22 cellular contexts compared by ENCODE assay signal in genomic region chr17:76612465-76612864, GRCh38. TPM values are rescaled to one million over a fixed set of nuclear protein-coding genes. Genes with fewer than 3 reads are reported as not detected.
DNase-seq lines count a peak whose midpoint lies in the region; ATAC-seq, FAIRE-seq and TF ChIP-seq lines count a peak whose summit lies in the region.
"Had no signal": no experiment of that assay in that cellular context is flagged by ENCODE, and none has a peak within 500 bp of the region (broad histone marks: within the 10 kb centered on the region; RNA-seq: fewer than 3 reads in every experiment).

No MANE protein-coding gene starts in this region.

- H3K4me1 Mint-ChIP-seq in astrocyte (ENCODE audit: low read depth, unreplicated experiment): peaks cover 2% of the 10 kb centered on the region
- H3K4me1 Mint-ChIP-seq in nephron progenitor cell: peaks cover 23% of the 10 kb centered on the region

- H3K9ac ChIP-seq in HCT116 (ENCODE audit: low read length) (peak overlapping the region; percentile 31; the same call in 1 of the 2 replicates), astrocyte (ENCODE audit: low read length) (no peak overlapping the region), iPS-20b (ENCODE audit: low read depth, low read length) (peak overlapping the region; percentile 7; the same call in 1 of the 2 replicates)

- H3K27me3 ChIP-seq in HCT116 (ENCODE audit: insufficient read depth, low read length): no peaks in the 10 kb centered on the region
- no peaks in the 10 kb centered on the region for H3K27me3 ChIP-seq in astrocyte (ENCODE audit: insufficient read depth, low read length)
- H3K27me3 ChIP-seq in iPS-20b (ENCODE audit: insufficient read depth, low read length): no peaks in the 10 kb centered on the region
- H3K27me3 ChIP-seq: BE2C had no signal

- peak overlapping the region in 1 of 2 experiments; percentile 9; a peak in 1 of 4 replicates for H3K4me3 ChIP-seq in HCT116 (replicated peaks in 1 of 2; ENCODE audit: low read depth in 1 of 2, low read length in 2 of 2)
- no peak overlapping the region for H3K4me3 ChIP-seq in astrocyte (ENCODE audit: insufficient read depth, low read depth, low read length)
- H3K4me3 ChIP-seq in iPS-20b (ENCODE audit: low read length): no peak overlapping the region

- TF ChIP-seq CTCF in HCT116 (IDR thresholded peaks at IDR 0.05 in 2 of 3, conservative IDR thresholded peaks at IDR 0.05 in 1 of 3; ENCODE audit: borderline replicate concordance in 1 of 3, insufficient read depth in 1 of 3, low read depth in 2 of 3, low read length in 2 of 3) (no peak), astrocyte (IDR thresholded peaks at IDR 0.05; ENCODE audit: insufficient read depth, low read depth, low read length) (no peak), nephron progenitor cell (IDR thresholded peaks at IDR 0.05) (no peak)

- peak overlapping the region; percentile 60 for H3K4me2 ChIP-seq in HCT116 (ENCODE audit: low read length)
- H3K4me2 ChIP-seq in astrocyte (ENCODE audit: low read length): no peak overlapping the region

- H3K9me3 Mint-ChIP-seq in astrocyte (ENCODE audit: unreplicated experiment): peaks cover 2% of the 10 kb centered on the region
- H3K9me3 Mint-ChIP-seq in nephron progenitor cell: peaks cover 41% of the 10 kb centered on the region
- H3K9me3 Mint-ChIP-seq: CD4-positive, alpha-beta memory T cell had no signal

- H3K27ac Mint-ChIP-seq in astrocyte (ENCODE audit: unreplicated experiment): peak overlapping the region; percentile 48
- peak overlapping the region; percentile 94 for H3K27ac Mint-ChIP-seq in nephron progenitor cell

- no peak for TF ChIP-seq RAD21 in HCT116 (IDR thresholded peaks at IDR 0.05; ENCODE audit: low read depth)

- no peaks in the 10 kb centered on the region for H3K79me2 ChIP-seq in HCT116 (ENCODE audit: insufficient read depth, low read length)
- no peaks in the 10 kb centered on the region for H3K79me2 ChIP-seq in astrocyte (ENCODE audit: insufficient read depth, low read length)

- H3K4me1 ChIP-seq in HCT116 (ENCODE audit: control insufficient read depth in 1 of 2, insufficient read depth in 2 of 2, low read length in 2 of 2) (peaks cover 16 to 29% of the 10 kb centered on the region in 2 experiments; a peak in 3 of 4 replicates), astrocyte (ENCODE audit: insufficient read depth, low read length) (no peaks in the 10 kb centered on the region), iPS-20b (ENCODE audit: insufficient read depth, low read length) (no peaks in the 10 kb centered on the region; the same call in 1 of the 2 replicates)
- H3K4me1 ChIP-seq: BE2C had no signal

- H3K4me3 Mint-ChIP-seq in astrocyte (ENCODE audit: unreplicated experiment) (no peak overlapping the region), nephron progenitor cell (no peak overlapping the region)
- H3K4me3 Mint-ChIP-seq: CD4-positive, alpha-beta memory T cell had no signal

- H3K36me3 ChIP-seq in HCT116 (ENCODE audit: control insufficient read depth in 1 of 2, insufficient read depth in 2 of 2, low read length in 2 of 2) (no peaks in the 10 kb centered on the region), astrocyte (ENCODE audit: insufficient read depth, low read length) (no peaks in the 10 kb centered on the region), iPS-20b (ENCODE audit: insufficient read depth, low read depth, low read length) (no peaks in the 10 kb centered on the region)
- H3K36me3 ChIP-seq: BE2C had no signal

- intact Hi-C loops in HCT116 (cut with micrococcal nuclease): no loop called here

- DNase-seq in HCT116 (ENCODE audit: low read depth, low spot score): no peak
- DNase-seq in astrocyte (ENCODE audit: low read depth): no peak
- no peak for DNase-seq in nephron progenitor cell
- no peak for DNase-seq in HT-29 (ENCODE audit: low spot score)
- no peak for DNase-seq in activated CD4-positive, alpha-beta T cell treated with anti-CD3 and anti-CD28 coated beads, Interleukin-2, amount 50 U/mL, for 1 hour
- no peak for DNase-seq in HPDE6-E6E7 (ENCODE audit: extremely low spot score)
- DNase-seq: BE2C; CD4-positive, alpha-beta memory T cell; DMS153; DMS79 treated with DMSO at 0.1 percent for 48 hours; EL; IMR-90; KG1 had no signal

- ATAC-seq in HCT116 (no peak), GM18519 (IDR thresholded peaks at IDR 0.05; ENCODE audit: low FRiP score, unreplicated experiment) (no peak)

- no peak for TF ChIP-seq POLR2A in HCT116 (IDR thresholded peaks at IDR 0.05; ENCODE audit: borderline replicate concordance, extremely low read depth, insufficient read depth, insufficient read length)

- RAD21 ChIA-PET in HCT116 (lab: Charles Lee; ENCODE audit: low non-redundant PET in 1 of 2, low total read pairs in 2 of 2, uncharacterized antibody in 2 of 2, unreplicated experiment in 2 of 2): interaction anchor here in 1 of 2 experiments (1.2 kb wide), 1 partner anchor 12 kb away, joined by 3 read pairs; no protein-coding TSS in a partner anchor

- H3K9me3 ChIP-seq in HCT116 (ENCODE audit: control insufficient read depth in 1 of 2, insufficient read depth in 1 of 2, low read depth in 1 of 2, low read length in 2 of 2) (no peaks in the 10 kb centered on the region; a peak in 1 of 4 replicates), astrocyte (ENCODE audit: insufficient read depth, low read depth, low read length) (no peaks in the 10 kb centered on the region), iPS-20b (ENCODE audit: insufficient read depth, low read depth, low read length) (peaks cover 4% of the 10 kb centered on the region; the same call in 1 of the 2 replicates)

- no peaks in the 10 kb centered on the region for H3K9me2 ChIP-seq in HCT116 (ENCODE audit: insufficient read depth)

- H3K36me3 Mint-ChIP-seq in astrocyte (ENCODE audit: low read depth, unreplicated experiment): no peaks in the 10 kb centered on the region
- H3K36me3 Mint-ChIP-seq in nephron progenitor cell (ENCODE audit: low read depth): peaks cover 5% of the 10 kb centered on the region
- H3K36me3 Mint-ChIP-seq: CD4-positive, alpha-beta memory T cell had no signal

- H3K27ac ChIP-seq in HCT116 (ENCODE audit: low read depth, low read length): peak overlapping the region; percentile 43
- H3K27ac ChIP-seq in astrocyte (ENCODE audit: low read depth, low read length): no peak overlapping the region
- H3K27ac ChIP-seq in iPS-20b (ENCODE audit: low read length): no peak overlapping the region
- H3K27ac ChIP-seq: C4-2B had no signal

- FAIRE-seq in astrocyte (lab: Jason Lieb, UNC): no peak
- FAIRE-seq: A204.1, D721Med, G401.6, GM12892, GM19239 had no signal

- H4K20me1 ChIP-seq in HCT116 (ENCODE audit: insufficient read depth) (no peaks in the 10 kb centered on the region), astrocyte (ENCODE audit: insufficient read depth, low read length) (no peaks in the 10 kb centered on the region)

- H3K27me3 Mint-ChIP-seq in astrocyte (ENCODE audit: low read depth, unreplicated experiment) (peaks cover 3% of the 10 kb centered on the region), nephron progenitor cell (ENCODE audit: low read depth, poor library complexity) (peaks cover 3% of the 10 kb centered on the region)

- POLR2A ChIA-PET in HCT116 (lab: Charles Lee): interaction anchor here (1.1 to 5.0 kb wide), 8 partner anchors 11 to 54 kb away, joined by 3 to 25 read pairs (median 12); partner anchors contain the start of gene ST6GALNAC2

- CTCF ChIA-PET in HCT116 (lab: Charles Lee): interaction anchor here (1.1 to 5.7 kb wide), 5 partner anchors 12 to 55 kb away, joined by 3 to 60 read pairs (median 8); partner anchors contain the start of gene ST6GALNAC2

- no TSS peak for BruUV-seq in HCT116 (replicated peaks; lab: Mats Ljungman, UMichigan)

- H2AFZ ChIP-seq in HCT116 (ENCODE audit: low read depth, low read length, poor library complexity, severe bottlenecking) (peak overlapping the region; percentile 49), astrocyte (ENCODE audit: low read depth, low read length) (no peak overlapping the region)

TF ChIP-seq in HCT116, 20 proteins besides CTCF, POLR2A, EP300 and RAD21:
- no peak for TF ChIP-seq ELF1 (IDR thresholded peaks at IDR 0.05; ENCODE audit: borderline replicate concordance, low read depth)
- TF ChIP-seq ZNF274 (IDR thresholded peaks at IDR 0.05; ENCODE audit: low read depth, low read length): no peak

RNA-seq across cellular contexts. Expression of gene ST6GALNAC2, which starts 26.8 kb away (rescaled TPM):
- 14.7 TPM for total RNA-seq in HCT116 (2021; ENCODE audit: unreplicated experiment)
- 11.4 and 13.8 TPM in 2 replicates for polyA plus RNA-seq in HCT116 (2012)
- total RNA-seq in astrocyte: 0.79 TPM in 1 of 2 replicates, not detected in the other
- total RNA-seq in HT-29 (2014; rRNA removed; shearing (Covaris generic)): 1.0 and 2.6 TPM in 2 replicates
- total RNA-seq: IMR-90 had no signal

RNA-seq across cellular contexts. Expression of gene ST6GALNAC1, which starts 31.1 kb away (rescaled TPM):
- total RNA-seq in HCT116 (2021; ENCODE audit: unreplicated experiment): not detected
- polyA plus RNA-seq in HCT116 (2012): 0.12 and 0.30 TPM in 2 replicates
- total RNA-seq in astrocyte: not detected in 2 replicates
- 5.3 and 9.6 TPM in 2 replicates for total RNA-seq in HT-29 (2014; rRNA removed; shearing (Covaris generic))
- total RNA-seq: H4, IMR-90 had no signal
- polyA plus RNA-seq: IMR-90 had no signal
